ENCODE assay signal across 10 cellular contexts in the genomic region with DNA sequence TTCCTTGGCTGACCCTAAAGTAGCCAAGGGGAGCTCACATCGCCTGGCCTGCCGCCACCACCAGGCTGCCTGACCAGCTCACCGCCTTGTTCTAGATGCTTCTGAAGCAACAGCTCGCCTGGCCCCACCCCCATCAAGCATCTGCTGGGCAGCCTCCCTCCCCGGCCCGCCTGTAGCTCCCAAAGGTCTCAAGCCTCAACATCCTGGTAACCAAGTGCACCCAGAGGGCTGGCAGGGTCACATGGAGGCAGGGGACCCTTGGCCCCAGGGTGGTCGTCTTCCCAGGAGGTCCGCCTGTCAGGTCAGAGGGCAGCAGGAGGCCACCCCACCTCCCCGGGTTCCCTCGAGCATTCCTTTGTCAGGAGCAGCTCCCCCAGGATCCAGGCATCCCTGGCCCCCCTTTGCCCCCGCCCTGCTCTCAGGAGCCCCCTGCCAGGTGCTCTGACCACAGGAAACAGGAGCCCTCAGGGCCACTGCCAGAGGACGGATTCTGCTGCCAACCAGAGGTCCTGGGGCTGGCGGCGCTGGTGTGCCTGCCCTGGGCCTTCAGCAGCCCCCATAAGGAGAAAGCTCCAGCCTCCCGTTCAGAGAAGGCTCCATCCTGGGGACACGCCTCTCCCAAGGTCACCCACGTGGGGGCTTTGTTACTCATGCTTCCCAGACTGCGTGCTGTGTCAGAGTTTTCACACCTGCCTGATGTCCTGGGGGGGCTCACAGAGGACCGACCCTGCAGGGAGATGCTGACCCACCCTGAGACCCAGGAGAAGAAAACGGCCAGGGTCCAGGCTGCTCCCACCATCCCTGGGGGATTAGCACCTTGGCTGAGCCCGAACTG. TPM values are rescaled to one million over a fixed set of nuclear protein-coding genes. Genes with fewer than 3 reads are reported as not detected.
DNase-seq lines count a peak whose midpoint lies in the region; ATAC-seq and TF ChIP-seq lines count a peak whose summit lies in the region.
"Had no signal": no experiment of that assay in that cellular context is flagged by ENCODE, and none has a peak within 500 bp of the region (broad histone marks: within the 10 kb centered on the region; RNA-seq: fewer than 3 reads in every experiment).

No MANE protein-coding gene starts in this region.

- 48% methylated on average over 7 of the region's 21 CpGs for WGBS in mammary epithelial cell (ENCODE audit: low coverage, missing lambda C conversion rate)
- 50% methylated on average over 21 of the region's 21 CpGs for WGBS in prostate gland
- WGBS in esophagus squamous epithelium, 2 donors: 59 to 100% methylated on average over 2 to 10 of the region's 21 CpGs

- no peaks in the 10 kb centered on the region for H3K79me2 ChIP-seq in mammary epithelial cell (ENCODE audit: insufficient read depth, low read length)

- no peak for TF ChIP-seq POLR2A in prostate gland (IDR thresholded peaks at IDR 0.05)
- TF ChIP-seq POLR2A in esophagus squamous epithelium (IDR thresholded peaks at IDR 0.05): no peak

- H3K9me3 ChIP-seq in mammary epithelial cell (replicated peaks; ENCODE audit: insufficient read depth, low read length) (no peaks in the 10 kb centered on the region), lower lobe of right lung (no peaks in the 10 kb centered on the region), prostate gland (no peaks in the 10 kb centered on the region), esophagus squamous epithelium (no peaks in the 10 kb centered on the region), HAP-1 (no peaks in the 10 kb centered on the region)

- peaks cover 8% of the 10 kb centered on the region for H3K27me3 Mint-ChIP-seq in stimulated activated naive CD8-positive, alpha-beta T cell treated with anti-CD3 and anti-CD28 coated beads, Interleukin-15, amount 100 ng/mL, for 72 hours

- H3K4me3 ChIP-seq in mammary epithelial cell (replicated peaks in 1 of 3; ENCODE audit: insufficient read depth in 1 of 3, low read depth in 2 of 3, low read length in 3 of 3) (no peak overlapping the region), lower lobe of right lung (peak overlapping the region; percentile 31), prostate gland (no peak overlapping the region), esophagus squamous epithelium (peak overlapping the region in 2 of 4 donors; percentile 7 to 53), HAP-1 (no peak overlapping the region)

- H3K9ac ChIP-seq in mammary epithelial cell (ENCODE audit: insufficient read depth, low read length): no peak overlapping the region

- no peak for DNase-seq in stimulated activated naive CD8-positive, alpha-beta T cell treated with anti-CD3 and anti-CD28 coated beads, Interleukin-15, amount 100 ng/mL, for 72 hours
- no peak for DNase-seq in stimulated activated naive CD8-positive, alpha-beta T cell treated with anti-CD3 and anti-CD28 coated beads, Interleukin-15, Interleukin-2, amounts not matched to agents 100 U/mL and 50 U/mL, for 24 hours
- no peak for DNase-seq in mammary epithelial cell
- DNase-seq in lower lobe of right lung: no peak
- no peak for DNase-seq in prostate gland (ENCODE audit: low spot score)
- no peak for DNase-seq in esophagus squamous epithelium (lab: John Stamatoyannopoulos, UW)
- no peak for DNase-seq in HAP-1 (ENCODE audit: low spot score in 2 of 2)

- intact Hi-C loops in mammary epithelial cell (cut with micrococcal nuclease) (loop anchor here (1.0 to 2.0 kb wide), 3 partner anchors 30 to 249 kb away; a partner anchor contains a TSS), lower lobe of right lung (cut with DNase I) (no loop called here), prostate gland (cut with DNase I) (no loop called here), esophagus squamous epithelium (cut with DNase I) (no loop called here)

- peaks cover 21% of the 10 kb centered on the region for H3K4me1 Mint-ChIP-seq in stimulated activated naive CD8-positive, alpha-beta T cell treated with anti-CD3 and anti-CD28 coated beads, Interleukin-15, amount 100 ng/mL, for 72 hours

- H3K4me3 Mint-ChIP-seq in stimulated activated naive CD8-positive, alpha-beta T cell treated with anti-CD3 and anti-CD28 coated beads, Interleukin-15, amount 100 ng/mL, for 72 hours: peak overlapping the region; percentile 41 to 61

- in situ Hi-C loops in mammary epithelial cell (cut with MboI; ENCODE audit: low sequenced_read_pairs in 2 of 2) (no loop called here), HAP-1 (cut with MboI; ENCODE audit: low sequenced_read_pairs) (no loop called here)

- no peak for ATAC-seq in stimulated activated naive CD8-positive, alpha-beta T cell treated with anti-CD3 and anti-CD28 coated beads, Interleukin-15, amount 100 ng/mL, for 72 hours
- ATAC-seq in stimulated activated naive CD8-positive, alpha-beta T cell treated with anti-CD3 and anti-CD28 coated beads, Interleukin-15, Interleukin-2, amounts not matched to agents 100 U/mL and 50 U/mL, for 24 hours: no peak
- ATAC-seq in lower lobe of right lung (no peak), HG02840 (IDR thresholded peaks at IDR 0.05; ENCODE audit: low FRiP score, unreplicated experiment) (no peak)

- CTCF ChIA-PET in mammary epithelial cell (lab: Charles Lee; ENCODE audit: low non-redundant PET): interaction anchor here (0.5 to 0.6 kb wide), 5 partner anchors 30 to 425 kb away, joined by 3 to 7 read pairs (median 4); a partner anchor contains a TSS

- no peaks in the 10 kb centered on the region for H4K20me1 ChIP-seq in mammary epithelial cell (ENCODE audit: insufficient read depth, low read length)

- peaks cover 6% of the 10 kb centered on the region for H3K27me3 ChIP-seq in mammary epithelial cell (ENCODE audit: insufficient read depth, low read length)
- H3K27me3 ChIP-seq in lower lobe of right lung (ENCODE audit: low read depth): peaks cover 10% of the 10 kb centered on the region
- H3K27me3 ChIP-seq in prostate gland (replicated peaks; ENCODE audit: insufficient read depth): no peaks in the 10 kb centered on the region
- peaks cover 0 to 75% (median 2%) of the 10 kb centered on the region in 4 donors for H3K27me3 ChIP-seq in esophagus squamous epithelium
- no peaks in the 10 kb centered on the region for H3K27me3 ChIP-seq in HAP-1 (ENCODE audit: low read depth)

- H3K9me3 Mint-ChIP-seq in stimulated activated naive CD8-positive, alpha-beta T cell treated with anti-CD3 and anti-CD28 coated beads, Interleukin-15, amount 100 ng/mL, for 72 hours: no peaks in the 10 kb centered on the region

- no peak overlapping the region for H3K27ac Mint-ChIP-seq in stimulated activated naive CD8-positive, alpha-beta T cell treated with anti-CD3 and anti-CD28 coated beads, Interleukin-15, amount 100 ng/mL, for 72 hours

- no peak overlapping the region for H3K27ac ChIP-seq in mammary epithelial cell (ENCODE audit: insufficient read depth, low read depth, low read length)
- H3K27ac ChIP-seq in lower lobe of right lung: no peak overlapping the region
- H3K27ac ChIP-seq in prostate gland: no peak overlapping the region
- H3K27ac ChIP-seq in esophagus squamous epithelium: no peak overlapping the region

- no peaks in the 10 kb centered on the region for H3K36me3 ChIP-seq in mammary epithelial cell (ENCODE audit: insufficient read depth, low read length)
- H3K36me3 ChIP-seq in lower lobe of right lung: no peaks in the 10 kb centered on the region
- H3K36me3 ChIP-seq in prostate gland: no peaks in the 10 kb centered on the region
- no peaks in the 10 kb centered on the region for H3K36me3 ChIP-seq in esophagus squamous epithelium
- H3K36me3 ChIP-seq in HAP-1 (replicated peaks): no peaks in the 10 kb centered on the region

- H3K4me1 ChIP-seq in mammary epithelial cell (ENCODE audit: insufficient read depth, low read length) (peaks cover 5% of the 10 kb centered on the region), lower lobe of right lung (peaks cover 16% of the 10 kb centered on the region), prostate gland (replicated peaks) (peaks cover 5% of the 10 kb centered on the region), esophagus squamous epithelium (peaks cover 10 to 27% (median 13%) of the 10 kb centered on the region in 3 donors), HAP-1 (peaks cover 3% of the 10 kb centered on the region; the same call in 1 of the 2 replicates)

- peak overlapping the region; percentile 64 for H3K4me2 ChIP-seq in mammary epithelial cell (ENCODE audit: insufficient read depth, low read depth, low read length)

- no peak for TF ChIP-seq CTCF in mammary epithelial cell (conservative IDR thresholded peaks at IDR 0.05 in 1 of 2, IDR thresholded peaks at IDR 0.05 in 1 of 2; ENCODE audit: extremely low read depth in 1 of 2, insufficient read depth in 1 of 2, low read depth in 1 of 2, low read length in 2 of 2)
- TF ChIP-seq CTCF in lower lobe of right lung (IDR thresholded peaks at IDR 0.05): no peak
- TF ChIP-seq CTCF in prostate gland (IDR thresholded peaks at IDR 0.05): no peak
- TF ChIP-seq CTCF in esophagus squamous epithelium (IDR thresholded peaks at IDR 0.05): no peak

- BruUV-seq in mammary epithelial cell (replicated peaks; lab: Mats Ljungman, UMichigan): no TSS peak

- peak overlapping the region; percentile 24 for H2AFZ ChIP-seq in mammary epithelial cell (ENCODE audit: low read depth, low read length)

- dilution Hi-C loops in mammary epithelial cell (cut with HindIII; ENCODE audit: low sequenced_read_pairs): no loop called here

RNA-seq across cellular contexts. Expression of a gene that starts 3.5 kb away (rescaled TPM):
- total RNA-seq in mammary epithelial cell (not detected), lower lobe of right lung (not detected), prostate gland (1 to 10 TPM in 1 of 2 donors, not detected in 1; 1.0 TPM), esophagus squamous epithelium (not detected)
- polyA plus RNA-seq in mammary epithelial cell: not detected
- polyA minus RNA-seq in mammary epithelial cell: not detected
- total RNA-seq: dermis microvascular lymphatic vessel endothelial cell had no signal
- polyA plus RNA-seq: BJ had no signal

RNA-seq across cellular contexts. Expression of a gene that starts 30.1 kb away (rescaled TPM):
- total RNA-seq in mammary epithelial cell (1 to 10 TPM; 4.5 to 7.4 TPM), lower lobe of right lung (4.9 TPM), prostate gland (1 to 10 TPM; 4.7 to 5.2 TPM), esophagus squamous epithelium (1 to 10 TPM in 3 of 4 donors, under 1 TPM in 1; 0.97 to 4.2 (median 1.9) TPM)
- 3.1 TPM for polyA plus RNA-seq in mammary epithelial cell
- 1.8 TPM for polyA minus RNA-seq in mammary epithelial cell

RNA-seq across cellular contexts. Expression of a gene that starts 30.3 kb away (rescaled TPM):
- total RNA-seq in mammary epithelial cell: 100 to 1,000 TPM in 1 of 2 donors, 10 to 100 TPM in 1; 73.8 to 197 TPM
- polyA plus RNA-seq in mammary epithelial cell: 128 TPM
- polyA minus RNA-seq in mammary epithelial cell: 231 TPM
- total RNA-seq in lower lobe of right lung: 89.6 TPM
- 10 to 100 TPM; 66.7 to 99.1 TPM for total RNA-seq in prostate gland
- total RNA-seq in esophagus squamous epithelium: 10 to 100 TPM; 45.7 to 71.5 (median 54.9) TPM
